24 cellular contexts compared by ENCODE assay signal in genomic region chr6:87279051-87279595, GRCh38. TPM values are rescaled to one million over a fixed set of nuclear protein-coding genes. Genes with fewer than 3 reads are reported as not detected.
"Had no signal": no experiment of that assay in that cellular context is flagged by ENCODE, and none has a peak within 500 bp of the region (broad histone marks: within the 10 kb centered on the region; RNA-seq: fewer than 3 reads in every experiment).

No MANE protein-coding gene starts in this region.

- H3K27me3 ChIP-seq: hepatocyte, sigmoid colon, tibial artery, upper lobe of left lung, uterus had no signal

- H3K27ac ChIP-seq: coronary artery, hepatocyte, sigmoid colon, skin epidermis, tibial artery, upper lobe of left lung, uterus had no signal

- H3K36me3 ChIP-seq: sigmoid colon, tibial artery, upper lobe of left lung, uterus had no signal

- H3K27me3 Mint-ChIP-seq: naive B cell had no signal

- H3K4me1 ChIP-seq: tibial artery, upper lobe of left lung, uterus had no signal

- ATAC-seq: left colon; stimulated activated naive CD8-positive, alpha-beta T cell treated with anti-CD3 and anti-CD28 coated beads, Interleukin-15, Interleukin-2, amounts not matched to agents 100 U/mL and 50 U/mL, for 24 hours had no signal

- H3K4me1 Mint-ChIP-seq: nephron progenitor cell had no signal

- H3K4me3 Mint-ChIP-seq: naive B cell, nephron progenitor cell had no signal

- H3K36me3 Mint-ChIP-seq: naive B cell had no signal

- H3K9me3 ChIP-seq: sigmoid colon, tibial artery, upper lobe of left lung, uterus had no signal

- H3K27ac Mint-ChIP-seq: nephron progenitor cell had no signal

- H3K4me3 ChIP-seq: coronary artery, hepatocyte, sigmoid colon, skin epidermis, tibial artery, upper lobe of left lung, uterus had no signal

- H3K9me3 Mint-ChIP-seq: naive B cell, nephron progenitor cell had no signal

- DNase-seq: effector CD4-positive, alpha-beta T cell; foreskin melanocyte; head of caudate nucleus; left colon; mesendoderm; naive B cell; nephron progenitor cell; sigmoid colon; stimulated activated CD4-positive, alpha-beta T cell treated with anti-CD3 and anti-CD28 coated beads, Interleukin-12 subunit alpha, Interleukin-12 subunit beta, amount 100 ng/mL, for 4 hours; stimulated activated naive CD8-positive, alpha-beta T cell treated with anti-CD3 and anti-CD28 coated beads, Interleukin-15, Interleukin-2, amounts not matched to agents 100 U/mL and 50 U/mL, for 24 hours; tibial artery; upper lobe of left lung; uterus had no signal

RNA-seq across cellular contexts. Expression of gene GJB7, which starts 50.0 kb away (rescaled TPM):
- total RNA-seq: dermis microvascular lymphatic vessel endothelial cell, kidney epithelial cell, left colon, liver, lung microvascular endothelial cell, osteoblast, pulmonary artery endothelial cell, sigmoid colon, temporal lobe had no signal
- polyA plus RNA-seq: esophagus, hepatocyte, sigmoid colon had no signal
